Comparison of ENCODE assay signal across 13 cellular contexts in genomic region chr9:137756045-137756744, GRCh38.
A peak's percentile ranks its signal among the peaks of the same experiment; 100 is the strongest.
DNase-seq lines count a peak whose midpoint lies in the region; ATAC-seq and TF ChIP-seq lines count a peak whose summit lies in the region.
"Had no signal": no experiment of that assay in that cellular context is flagged by ENCODE, and none has a peak within 500 bp of the region (broad histone marks: within the 10 kb centered on the region; RNA-seq: fewer than 3 reads in every experiment).

No MANE protein-coding gene starts in this region.

- H3K4me1 ChIP-seq in stomach (no peaks in the 10 kb centered on the region), esophagus muscularis mucosa (peaks cover 0 to 6% (median 5%) of the 10 kb centered on the region in 4 donors)
- H3K4me1 ChIP-seq: body of pancreas, uterus had no signal

- WGBS in stomach, 5 donors, result 87 to 92% (median 92%) methylated on average over 13 of the region's 13 CpGs
- 85% methylated on average over 13 of the region's 13 CpGs for WGBS in esophagus muscularis mucosa

- H3K4me1 Mint-ChIP-seq in activated T-cell treated with anti-CD3 and anti-CD28 coated beads, Interleukin-2, amount 50 U/mL, for 72 hours (ENCODE audit: low read depth), result peaks cover 44% of the 10 kb centered on the region
- H3K4me1 Mint-ChIP-seq in stimulated activated effector memory CD8-positive, alpha-beta T cell treated with anti-CD3 and anti-CD28 coated beads, Interleukin-12 subunit alpha, Interleukin-12 subunit beta, amount 100 ng/mL, for 72 hours, result peaks cover 54% of the 10 kb centered on the region

- H3K4me3 Mint-ChIP-seq in activated T-cell treated with anti-CD3 and anti-CD28 coated beads, Interleukin-2, amount 50 U/mL, for 72 hours, result no peak overlapping the region
- H3K4me3 Mint-ChIP-seq in stimulated activated effector memory CD8-positive, alpha-beta T cell treated with anti-CD3 and anti-CD28 coated beads, Interleukin-12 subunit alpha, Interleukin-12 subunit beta, amount 100 ng/mL, for 72 hours, result no peak overlapping the region
- H3K4me3 Mint-ChIP-seq: activated naive CD4-positive, alpha-beta T cell treated with anti-CD3 and anti-CD28 coated beads, Interleukin-2, amount 10 ng/mL, durations not matched to agents 7 days and 5 days; dendritic cell treated with granulocyte-macrophage colony-stimulating factor and Interleukin-4, amounts not matched to agents 40 ng/mL and 50 ng/mL, for 4 days had no signal

- H3K9me3 ChIP-seq in stomach, result peaks cover 0 to 8% (median 0%) of the 10 kb centered on the region in 4 donors
- peaks cover 0 to 5% (median 0%) of the 10 kb centered on the region in 4 donors for H3K9me3 ChIP-seq in esophagus muscularis mucosa
- H3K9me3 ChIP-seq: body of pancreas, uterus had no signal

- H3K4me3 ChIP-seq in stomach, result no peak overlapping the region
- H3K4me3 ChIP-seq in esophagus muscularis mucosa, result no peak overlapping the region
- H3K4me3 ChIP-seq: body of pancreas, uterus had no signal

- H3K36me3 ChIP-seq in stomach, result peaks cover 29 to 100% (median 96%) of the 10 kb centered on the region in 4 donors
- peaks cover 42 to 90% (median 62%) of the 10 kb centered on the region in 4 donors for H3K36me3 ChIP-seq in esophagus muscularis mucosa
- H3K36me3 ChIP-seq: uterus had no signal

- H3K27ac ChIP-seq in RWPE1, result peak overlapping the region; percentile 4; the same call in 1 of the 2 replicates
- no peak overlapping the region for H3K27ac ChIP-seq in stomach
- H3K27ac ChIP-seq in esophagus muscularis mucosa (replicated peaks in 1 of 4), result no peak overlapping the region
- H3K27ac ChIP-seq: uterus had no signal

- TF ChIP-seq POLR2A in stomach (IDR thresholded peaks at IDR 0.05), result no peak
- no peak for TF ChIP-seq POLR2A in esophagus muscularis mucosa (IDR thresholded peaks at IDR 0.05; ENCODE audit: low read depth)

- no peak for ATAC-seq in activated T-cell treated with anti-CD3 and anti-CD28 coated beads, Interleukin-2, amount 50 U/mL, for 72 hours (replicated peaks in 1 of 2)
- ATAC-seq in stimulated activated effector memory CD8-positive, alpha-beta T cell treated with anti-CD3 and anti-CD28 coated beads, Interleukin-12 subunit alpha, Interleukin-12 subunit beta, amount 100 ng/mL, for 72 hours, result no peak

- DNase-seq in activated T-cell treated with anti-CD3 and anti-CD28 coated beads, Interleukin-2, amount 50 U/mL, for 72 hours, result no peak
- no peak for DNase-seq in activated T-cell treated with anti-CD3 and anti-CD28 coated beads, Interleukin-2, amount 50 U/mL, for 1 hour
- DNase-seq in RWPE1 (ENCODE audit: low spot score), result no peak
- peak; percentile 16 for DNase-seq in fibroblast of peridontal ligament (ENCODE audit: extremely low read depth)
- DNase-seq in stimulated activated effector memory CD8-positive, alpha-beta T cell treated with anti-CD3 and anti-CD28 coated beads, Interleukin-12 subunit alpha, Interleukin-12 subunit beta, amount 100 ng/mL, for 72 hours (ENCODE audit: low spot score in 2 of 2), result no peak
- DNase-seq in stomach, result no peak
- DNase-seq in NCI-H446 treated with DMSO at 0.1 percent for 48 hours (lab: John Stamatoyannopoulos, UW), result no peak
- DNase-seq in esophagus muscularis mucosa (ENCODE audit: extremely low spot score), result no peak
- DNase-seq: ACHN; activated naive CD4-positive, alpha-beta T cell treated with anti-CD3 and anti-CD28 coated beads, Interleukin-2, amount 10 ng/mL, durations not matched to agents 7 days and 5 days; body of pancreas; uterus had no signal

- TF ChIP-seq CTCF in RWPE1 (conservative IDR thresholded peaks at IDR 0.05; ENCODE audit: low read depth) (no peak), stomach (IDR thresholded peaks at IDR 0.05) (no peak), esophagus muscularis mucosa (IDR thresholded peaks at IDR 0.05) (no peak)

- CTCF ChIA-PET in RWPE1 (lab: Yijun Ruan, JAX), result interaction anchor here (0.7 kb wide), 1 partner anchor 8 kb away, joined by 3 read pairs; no protein-coding TSS in a partner anchor

- H3K36me3 Mint-ChIP-seq in activated T-cell treated with anti-CD3 and anti-CD28 coated beads, Interleukin-2, amount 50 U/mL, for 72 hours (ENCODE audit: insufficient read depth in 2 of 2), result peaks cover 16 to 65% of the 10 kb centered on the region in 2 donors
- H3K36me3 Mint-ChIP-seq in stimulated activated effector memory CD8-positive, alpha-beta T cell treated with anti-CD3 and anti-CD28 coated beads, Interleukin-12 subunit alpha, Interleukin-12 subunit beta, amount 100 ng/mL, for 72 hours, result peaks cover 79% of the 10 kb centered on the region

- intact Hi-C loops in stomach (cut with DNase I; ENCODE audit: low total_unique reads), result no loop called here
- intact Hi-C loops in esophagus muscularis mucosa (cut with DNase I), result no loop called here

- H3K9me3 Mint-ChIP-seq in activated T-cell treated with anti-CD3 and anti-CD28 coated beads, Interleukin-2, amount 50 U/mL, for 72 hours, result peaks cover 3 to 4% of the 10 kb centered on the region in 2 donors
- H3K9me3 Mint-ChIP-seq in stimulated activated effector memory CD8-positive, alpha-beta T cell treated with anti-CD3 and anti-CD28 coated beads, Interleukin-12 subunit alpha, Interleukin-12 subunit beta, amount 100 ng/mL, for 72 hours, result peaks cover 4% of the 10 kb centered on the region

- peak overlapping the region; percentile 72 for H3K27ac Mint-ChIP-seq in activated T-cell treated with anti-CD3 and anti-CD28 coated beads, Interleukin-2, amount 50 U/mL, for 72 hours
- peak overlapping the region; percentile 94 for H3K27ac Mint-ChIP-seq in stimulated activated effector memory CD8-positive, alpha-beta T cell treated with anti-CD3 and anti-CD28 coated beads, Interleukin-12 subunit alpha, Interleukin-12 subunit beta, amount 100 ng/mL, for 72 hours
- H3K27ac Mint-ChIP-seq: activated naive CD4-positive, alpha-beta T cell treated with anti-CD3 and anti-CD28 coated beads, Interleukin-2, amount 10 ng/mL, durations not matched to agents 7 days and 5 days; dendritic cell treated with granulocyte-macrophage colony-stimulating factor and Interleukin-4, amounts not matched to agents 40 ng/mL and 50 ng/mL, for 4 days had no signal

- H3K27me3 Mint-ChIP-seq in activated T-cell treated with anti-CD3 and anti-CD28 coated beads, Interleukin-2, amount 50 U/mL, for 72 hours (ENCODE audit: low read depth), result no peaks in the 10 kb centered on the region
- H3K27me3 Mint-ChIP-seq: activated naive CD4-positive, alpha-beta T cell treated with anti-CD3 and anti-CD28 coated beads, Interleukin-2, amount 10 ng/mL, durations not matched to agents 7 days and 5 days; dendritic cell treated with granulocyte-macrophage colony-stimulating factor and Interleukin-4, amounts not matched to agents 40 ng/mL and 50 ng/mL, for 4 days had no signal

- H3K27me3 ChIP-seq in stomach, result no peaks in the 10 kb centered on the region
- no peaks in the 10 kb centered on the region for H3K27me3 ChIP-seq in esophagus muscularis mucosa
- H3K27me3 ChIP-seq: body of pancreas, uterus had no signal

- TF ChIP-seq EP300 in stomach (IDR thresholded peaks at IDR 0.05) (no peak), esophagus muscularis mucosa (IDR thresholded peaks at IDR 0.05) (no peak)

- POLR2A ChIA-PET in RWPE1 (lab: Yijun Ruan, JAX; ENCODE audit: low non-redundant PET), result no interaction called here
